Comparison of ENCODE assay signal across 31 cellular contexts in the genomic region with DNA sequence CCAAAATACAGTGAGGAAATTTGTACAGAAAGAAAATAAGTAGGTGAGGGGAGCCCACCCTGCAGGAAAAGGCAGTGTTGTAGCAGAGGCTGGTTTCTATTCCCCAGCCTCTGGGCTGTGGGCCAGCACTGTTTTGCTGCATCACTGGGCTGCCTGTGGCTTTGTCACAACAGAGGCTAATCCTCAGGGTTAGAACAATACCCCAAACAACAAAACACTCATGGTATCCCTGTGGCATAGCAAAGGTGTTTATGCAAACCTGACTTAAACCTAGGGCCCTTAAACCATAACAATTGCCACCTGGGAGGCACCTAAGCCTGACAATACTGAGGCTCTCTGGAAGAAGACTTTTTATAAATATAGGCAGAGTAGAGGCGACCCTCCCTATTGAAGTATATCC.
DNase-seq lines count a peak whose midpoint lies in the region; ATAC-seq and TF ChIP-seq lines count a peak whose summit lies in the region.
"Had no signal": no experiment of that assay in that cellular context is flagged by ENCODE, and none has a peak within 500 bp of the region (broad histone marks: within the 10 kb centered on the region; RNA-seq: fewer than 3 reads in every experiment).

No MANE protein-coding gene starts in this region.

- H3K36me3 ChIP-seq in endodermal cell (ENCODE audit: control insufficient read depth, insufficient read depth, low read length) = no peaks in the 10 kb centered on the region
- no peaks in the 10 kb centered on the region for H3K36me3 ChIP-seq in CD4-positive, alpha-beta memory T cell (ENCODE audit: insufficient read depth, low read length)
- H3K36me3 ChIP-seq: adrenal gland, brain microvascular endothelial cell, left lung, stomach, thyroid gland, vagina had no signal

- H3K9ac ChIP-seq in H9 (ENCODE audit: extremely low read depth, insufficient read length, low read length) = no peak overlapping the region
- no peak overlapping the region for H3K9ac ChIP-seq in endodermal cell (ENCODE audit: extremely low read depth, low read length, poor library complexity, severe bottlenecking)

- H3K36me3 Mint-ChIP-seq in H9 (ENCODE audit: insufficient read depth in 1 of 3, low read depth in 3 of 3) = peaks cover 0 to 16% (median 0%) of the 10 kb centered on the region in 3 experiments; a peak in 2 of 7 replicates
- H3K36me3 Mint-ChIP-seq in endodermal cell (ENCODE audit: low read depth) = no peaks in the 10 kb centered on the region
- no peaks in the 10 kb centered on the region for H3K36me3 Mint-ChIP-seq in CD4-positive, alpha-beta memory T cell
- H3K36me3 Mint-ChIP-seq: CD14-positive monocyte, IgD-negative memory B cell, immature natural killer cell, naive B cell, T-cell had no signal

- ATAC-seq in left ventricle myocardium superior (no peak), GM19467 (IDR thresholded peaks at IDR 0.05; ENCODE audit: unreplicated experiment) (no peak)
- ATAC-seq: left lung, Panc1, T-cell had no signal

- H4K8ac ChIP-seq in H9 (replicated peaks; ENCODE audit: insufficient read length, low read depth, low read length) = no peak overlapping the region

- H3K27me3 ChIP-seq in H9 (ENCODE audit: insufficient read depth, low read length) (peaks cover 23% of the 10 kb centered on the region; the same call in 1 of the 2 replicates), endodermal cell (ENCODE audit: control insufficient read depth, insufficient read depth, low read length, poor library complexity, severe bottlenecking) (peaks cover 29% of the 10 kb centered on the region)
- no peaks in the 10 kb centered on the region for H3K27me3 ChIP-seq in CD4-positive, alpha-beta memory T cell (ENCODE audit: insufficient read depth, low read length)
- H3K27me3 ChIP-seq: adrenal gland, brain microvascular endothelial cell, left lung, stomach, thyroid gland, vagina had no signal

- H2BK5ac ChIP-seq in H9 (ENCODE audit: insufficient read length, low read length) = no peak overlapping the region

- H3K79me2 ChIP-seq in H9 (ENCODE audit: insufficient read depth, low read length) = no peaks in the 10 kb centered on the region

- no peak overlapping the region for H4K91ac ChIP-seq in H9 (ENCODE audit: insufficient read length, low read depth, low read length)

- no peak overlapping the region for H2BK15ac ChIP-seq in H9 (ENCODE audit: low read depth, low read length)

- peak overlapping the region; percentile 11 for H3K4me3 ChIP-seq in endodermal cell (ENCODE audit: low read length)
- no peak overlapping the region for H3K4me3 ChIP-seq in CD4-positive, alpha-beta memory T cell (ENCODE audit: low read length in 2 of 2)
- H3K4me3 ChIP-seq: adrenal gland, left lung, stomach, thyroid gland, vagina had no signal

- no peak overlapping the region for H2BK20ac ChIP-seq in H9 (ENCODE audit: low read depth, low read length, poor library complexity, severe bottlenecking)

- H3K9me3 ChIP-seq in H9 (ENCODE audit: control insufficient read depth, low read depth, low read length) (no peaks in the 10 kb centered on the region), endodermal cell (ENCODE audit: control insufficient read depth, low read length) (no peaks in the 10 kb centered on the region)
- no peaks in the 10 kb centered on the region for H3K9me3 ChIP-seq in CD4-positive, alpha-beta memory T cell (ENCODE audit: control insufficient read depth in 1 of 2, low read length in 2 of 2)
- H3K9me3 ChIP-seq: adrenal gland, stomach, thyroid gland, vagina had no signal

- H3K27ac Mint-ChIP-seq in H9 = peak overlapping the region; percentile 92 to 98 (median 94)
- peak overlapping the region; percentile 89 for H3K27ac Mint-ChIP-seq in endodermal cell
- H3K27ac Mint-ChIP-seq in CD4-positive, alpha-beta memory T cell = no peak overlapping the region
- H3K27ac Mint-ChIP-seq: activated naive CD4-positive, alpha-beta T cell treated with anti-CD3 and anti-CD28 coated beads for 36 hours; activated T-helper 1 cell treated with anti-CD3 and anti-CD28 coated beads, Interleukin-12 subunit alpha, Interleukin-12 subunit beta, Interleukin-2, Interleukin-4 antibody, amounts not matched to agents 30 ng/mL and 10 ng/mL and 1 ng/mL, durations not matched to agents 14 hours and 24 hours and 36 hours; CD14-positive monocyte; IgD-negative memory B cell; immature natural killer cell; naive B cell; T-cell had no signal

- no peak overlapping the region for H2AK5ac ChIP-seq in H9 (ENCODE audit: insufficient read length, low read length)

- no peak overlapping the region for H3K4ac ChIP-seq in H9 (ENCODE audit: low read depth, low read length)

- intact Hi-C loops in CD4-positive, alpha-beta memory T cell (cut with micrococcal nuclease) = no loop called here
- intact Hi-C loops in left ventricle myocardium superior (cut with micrococcal nuclease) = no loop called here

- H3K9me3 Mint-ChIP-seq in H9 (peaks cover 0 to 10% of the 10 kb centered on the region in 2 experiments; a peak in 2 of 5 replicates), endodermal cell (peaks cover 5% of the 10 kb centered on the region)
- H3K9me3 Mint-ChIP-seq in CD4-positive, alpha-beta memory T cell = peaks cover 0 to 7% (median 4%) of the 10 kb centered on the region in 8 donors

- DNase-seq in H9 (peak; percentile 79), NCI-H345 (lab: John Stamatoyannopoulos, UW) (peak; percentile 75), endodermal cell (peak; percentile 91), midbrain (lab: John Stamatoyannopoulos, UW) (peak; percentile 28), left ventricle myocardium superior (no peak), NCI-H2029 (lab: John Stamatoyannopoulos, UW) (no peak)
- no peak for DNase-seq in CD4-positive, alpha-beta memory T cell
- DNase-seq: activated CD4-positive, alpha-beta T cell treated with anti-CD3 and anti-CD28 coated beads, Interleukin-2, amount 50 U/mL, for 4 hours; activated CD4-positive, CD25-positive, alpha-beta regulatory T cell; activated naive CD4-positive, alpha-beta T cell treated with anti-CD3 and anti-CD28 coated beads for 36 hours; adrenal gland; brain microvascular endothelial cell; effector CD4-positive, alpha-beta T cell; immature natural killer cell; left lung; naive B cell; NCI-H1048; NCI-H1694 treated with DMSO at 0.1 percent for 48 hours; NCI-H446; occipital lobe; stimulated activated CD8-positive, alpha-beta memory T cell treated with anti-CD3 and anti-CD28 coated beads, Interleukin-4, amount 100 ng/mL, for 48 hours; stomach; T-cell; thyroid gland had no signal

- H3K23ac ChIP-seq in H9 (ENCODE audit: insufficient read length, low read depth, low read length) = no peak overlapping the region

- peak overlapping the region in 1 of 2 experiments; percentile 2; a peak in 1 of 5 replicates for H3K4me3 Mint-ChIP-seq in H9
- peak overlapping the region; percentile 21 for H3K4me3 Mint-ChIP-seq in endodermal cell
- H3K4me3 Mint-ChIP-seq in CD4-positive, alpha-beta memory T cell = no peak overlapping the region
- H3K4me3 Mint-ChIP-seq: activated naive CD4-positive, alpha-beta T cell treated with anti-CD3 and anti-CD28 coated beads for 36 hours; activated T-helper 1 cell treated with anti-CD3 and anti-CD28 coated beads, Interleukin-12 subunit alpha, Interleukin-12 subunit beta, Interleukin-2, Interleukin-4 antibody, amounts not matched to agents 30 ng/mL and 10 ng/mL and 1 ng/mL, durations not matched to agents 14 hours and 24 hours and 36 hours; CD14-positive monocyte; IgD-negative memory B cell; immature natural killer cell; naive B cell; T-cell had no signal

- no peak overlapping the region for H3K18ac ChIP-seq in H9 (ENCODE audit: insufficient read length, low read depth, low read length)

- no peak overlapping the region for H3K56ac ChIP-seq in H9 (ENCODE audit: insufficient read length, low read depth, low read length)

- H3K27ac ChIP-seq in H9 (ENCODE audit: insufficient read length, low read depth, low read length) (peak overlapping the region; percentile 3), endodermal cell (ENCODE audit: low read depth, low read length) (no peak overlapping the region)
- H3K27ac ChIP-seq in CD4-positive, alpha-beta memory T cell (ENCODE audit: low read depth, low read length) = no peak overlapping the region
- H3K27ac ChIP-seq: adrenal gland, brain microvascular endothelial cell, epithelial cell of prostate, left lung, stomach, thyroid gland, vagina had no signal

- no peak overlapping the region for H4K5ac ChIP-seq in H9 (ENCODE audit: insufficient read length, low read depth, low read length)

- H3K27me3 Mint-ChIP-seq in H9 (ENCODE audit: low read depth) = peaks cover 76% of the 10 kb centered on the region
- peaks cover 48% of the 10 kb centered on the region for H3K27me3 Mint-ChIP-seq in endodermal cell (ENCODE audit: insufficient read depth)
- H3K27me3 Mint-ChIP-seq in CD4-positive, alpha-beta memory T cell = no peaks in the 10 kb centered on the region
- H3K27me3 Mint-ChIP-seq: IgD-negative memory B cell, naive B cell, T-cell had no signal

- CTCF ChIA-PET in CD4-positive, alpha-beta memory T cell (lab: Charles Lee; ENCODE audit: partially characterized antibody) = no interaction called here

- no CpG with 5 or more reads among the region's 1 CpG for WGBS in H9 (ENCODE audit: extremely low coverage, insufficient read length, low lambda C conversion rate)
- 20% methylated on average over 1 of the region's 1 CpG; no CpG with 5 or more reads in 1 of the 2 experiments for WGBS in endodermal cell (ENCODE audit: insufficient coverage in 1 of 2, insufficient read length in 1 of 2), 2 experiments

- no peak overlapping the region for H3K14ac ChIP-seq in H9 (ENCODE audit: insufficient read depth, low read length)

- peaks cover 52% of the 10 kb centered on the region in 2 experiments for H3K4me1 Mint-ChIP-seq in H9
- H3K4me1 Mint-ChIP-seq in endodermal cell = peaks cover 51% of the 10 kb centered on the region
- no peaks in the 10 kb centered on the region for H3K4me1 Mint-ChIP-seq in CD4-positive, alpha-beta memory T cell
- H3K4me1 Mint-ChIP-seq: CD14-positive monocyte, IgD-negative memory B cell, immature natural killer cell, naive B cell, T-cell had no signal

- H3K79me1 ChIP-seq in H9 (ENCODE audit: insufficient read depth, low read depth, low read length, poor library complexity, severe bottlenecking) = no peaks in the 10 kb centered on the region

- H2BK120ac ChIP-seq in H9 (ENCODE audit: low read depth, low read length, poor library complexity, severe bottlenecking) = no peak overlapping the region

- TF ChIP-seq CTCF in H9 (conservative IDR thresholded peaks at IDR 0.05) (no peak), endodermal cell (conservative IDR thresholded peaks at IDR 0.05) (no peak)

- H3K4me1 ChIP-seq in H9 (ENCODE audit: insufficient read depth, low read length) (peaks cover 7% of the 10 kb centered on the region), endodermal cell (ENCODE audit: control insufficient read depth, insufficient read depth, low read length) (peaks cover 22% of the 10 kb centered on the region)
- no peaks in the 10 kb centered on the region for H3K4me1 ChIP-seq in CD4-positive, alpha-beta memory T cell (ENCODE audit: insufficient read depth, low read length)
- H3K4me1 ChIP-seq: adrenal gland, left lung, stomach, thyroid gland, vagina had no signal

- H4K20me1 ChIP-seq in H9 (ENCODE audit: control insufficient read depth, insufficient read depth, insufficient read length) = no peaks in the 10 kb centered on the region

- H3K4me2 ChIP-seq in H9 (ENCODE audit: insufficient read depth, insufficient read length, low read length) = peak overlapping the region; percentile 28

- H2AFZ ChIP-seq in H9 (ENCODE audit: low read length) = no peak overlapping the region

- H3K23me2 ChIP-seq in H9 (ENCODE audit: insufficient read length, low read depth, low read length, poor library complexity, severe bottlenecking) = no peaks in the 10 kb centered on the region

- POLR2A ChIA-PET in CD4-positive, alpha-beta memory T cell (lab: Charles Lee; ENCODE audit: partially characterized antibody) = no interaction called here

- no peak overlapping the region for H2BK12ac ChIP-seq in H9 (ENCODE audit: insufficient read length, low read depth, low read length)

- H3T11ph ChIP-seq in H9 (ENCODE audit: low read length) = no peak overlapping the region

Comparison
In these comparisons a context has a peak if more than half of its experiments do, and no peak if none do; other contexts are left out.
1. DNase-seq: peak in H9 (single experiment), NCI-H345 (single experiment), endodermal cell (single experiment) and midbrain (single experiment); none in CD4-positive, alpha-beta memory T cell (0 of 5), left ventricle myocardium superior (single experiment) and NCI-H2029 (single experiment).
2. H3K27ac Mint-ChIP-seq: peak in H9 (3 of 3) and endodermal cell (single experiment); none in CD4-positive, alpha-beta memory T cell (0 of 7).